ENCODE assay signal across 20 cellular contexts in genomic region chr19:29016926-29017760, GRCh38.
"Had no signal": no experiment of that assay in that cellular context is flagged by ENCODE, and none has a peak within 500 bp of the region (broad histone marks: within the 10 kb centered on the region; RNA-seq: fewer than 3 reads in every experiment).

No MANE protein-coding gene starts in this region.

- DNase-seq: dermis blood vessel endothelial cell; effector memory CD4-positive, alpha-beta T cell; foreskin melanocyte; glutamatergic neuron; hypothalamus; immature natural killer cell; mesenchymal stem cell; natural killer cell; posterior cingulate gyrus; psoas muscle; right cardiac atrium; stimulated activated CD4-positive, alpha-beta T cell treated with anti-CD3 and anti-CD28 coated beads, Interleukin-15, amount 100 ng/mL, for 24 hours; stimulated activated CD4-positive, alpha-beta T cell treated with anti-CD3 and anti-CD28 coated beads, Interleukin-2, amount 100 ng/mL, for 48 hours; stimulated activated naive B cell treated with anti-CD40 and anti-IgM and Interleukin-4, amounts not matched to agents 10 μg/mL and 1 μg/mL and 100 μg/mL, for 72 hours; transverse colon had no signal

- H3K27me3 ChIP-seq: neutrophil, transverse colon had no signal

- H3K4me3 ChIP-seq: coronary artery, esophagus muscularis mucosa, psoas muscle, skin epidermis, transverse colon had no signal

- H3K27ac ChIP-seq: coronary artery, esophagus muscularis mucosa, neutrophil, psoas muscle, skin epidermis, transverse colon had no signal

- ATAC-seq: left lobe of liver; natural killer cell; psoas muscle; stimulated activated naive B cell treated with anti-CD40 and anti-IgM and Interleukin-4, amounts not matched to agents 10 μg/mL and 1 μg/mL and 100 μg/mL, for 72 hours had no signal

- H3K9me3 ChIP-seq: esophagus muscularis mucosa, neutrophil, psoas muscle, transverse colon had no signal

- H3K36me3 ChIP-seq: esophagus muscularis mucosa, neutrophil, transverse colon had no signal

- H3K4me1 ChIP-seq: esophagus muscularis mucosa, psoas muscle, transverse colon had no signal
